ENCODE assay signal across 27 cellular contexts in genomic region chr11:83722392-83722791, GRCh38.
DNase-seq lines count a peak whose midpoint lies in the region; ATAC-seq, FAIRE-seq and TF ChIP-seq lines count a peak whose summit lies in the region.
"Had no signal": no experiment of that assay in that cellular context is flagged by ENCODE, and none has a peak within 500 bp of the region (broad histone marks: within the 10 kb centered on the region; RNA-seq: fewer than 3 reads in every experiment).

No MANE protein-coding gene starts in this region.

- peaks cover 8% of the 10 kb centered on the region for H3K36me3 ChIP-seq in endodermal cell (ENCODE audit: control insufficient read depth, insufficient read depth, low read length)
- H3K36me3 ChIP-seq: BLaER1 had no signal

- H3K27me3 Mint-ChIP-seq in endodermal cell (ENCODE audit: insufficient read depth), result no peaks in the 10 kb centered on the region
- H3K27me3 Mint-ChIP-seq in mesothelial cell of epicardium (ENCODE audit: low read depth), result no peaks in the 10 kb centered on the region
- peaks cover 9% of the 10 kb centered on the region for H3K27me3 Mint-ChIP-seq in Calu3 (ENCODE audit: unreplicated experiment)

- no peak for ATAC-seq in GM21529 (IDR thresholded peaks at IDR 0.05; ENCODE audit: unreplicated experiment)
- ATAC-seq in HG02798 (IDR thresholded peaks at IDR 0.05; ENCODE audit: poor library complexity, unreplicated experiment), result no peak
- ATAC-seq in HG03439 (IDR thresholded peaks at IDR 0.05; ENCODE audit: unreplicated experiment), result no peak
- ATAC-seq: HepG2 had no signal

- TF ChIP-seq CTCF in endodermal cell (conservative IDR thresholded peaks at IDR 0.05), result no peak
- TF ChIP-seq CTCF in mesothelial cell of epicardium (IDR thresholded peaks at IDR 0.05; ENCODE audit: unreplicated experiment), result no peak
- no peak for TF ChIP-seq CTCF in Calu3 (IDR thresholded peaks at IDR 0.05; ENCODE audit: unreplicated experiment)

- H3K9me3 ChIP-seq in endodermal cell (ENCODE audit: control insufficient read depth, low read length), result no peaks in the 10 kb centered on the region
- H3K9me3 ChIP-seq: BLaER1, SK-N-SH had no signal

- DNase-seq in GM12891 (ENCODE audit: insufficient read length, low spot score) (no peak), NCI-H69 (lab: John Stamatoyannopoulos, UW) (peak; percentile 64), endodermal cell (peak; percentile 64), mesothelial cell of epicardium (ENCODE audit: low spot score in 2 of 2, unreplicated experiment in 2 of 2) (no peak), Calu3 (no peak)
- DNase-seq: CD4-positive, alpha-beta T cell; DMS53; HFFc6; Karpas-422; NCI-H1092 treated with DMSO at 0.1 percent for 48 hours; NCI-H1436; NCI-H187; NCI-H2107; NCI-H446; NCI-H524 treated with DMSO at 0.1 percent for 48 hours; OCI-M1; SIG-M5; SK-N-SH; SW 1271 had no signal

- H3K4me1 Mint-ChIP-seq in endodermal cell (peaks cover 47% of the 10 kb centered on the region), mesothelial cell of epicardium (peaks cover 29% of the 10 kb centered on the region), Calu3 (ENCODE audit: low read depth, unreplicated experiment) (peaks cover 9% of the 10 kb centered on the region)

- H3K36me3 Mint-ChIP-seq in endodermal cell (ENCODE audit: low read depth) (no peaks in the 10 kb centered on the region), mesothelial cell of epicardium (no peaks in the 10 kb centered on the region), Calu3 (ENCODE audit: insufficient read depth, unreplicated experiment) (peaks cover 7% of the 10 kb centered on the region)

- CTCF ChIA-PET in Calu3 (lab: Charles Lee), result interaction anchor here (0.7 kb wide), 1 partner anchor 81 kb away, joined by 4 read pairs; no protein-coding TSS in a partner anchor

- WGBS in endodermal cell (ENCODE audit: insufficient coverage in 1 of 2, insufficient read length in 1 of 2), 2 experiments, result 74 to 100% methylated on average over 1 of the region's 1 CpG

- H3K4me3 Mint-ChIP-seq in endodermal cell (no peak overlapping the region), mesothelial cell of epicardium (no peak overlapping the region), Calu3 (ENCODE audit: low read depth, unreplicated experiment) (no peak overlapping the region)
- H3K4me3 Mint-ChIP-seq: CD4-positive, alpha-beta T cell; HFFc6; T-helper 1 cell treated with Interleukin-12 subunit alpha and Interleukin-12 subunit beta and Interleukin-4 antibody, amounts not matched to agents 30 μg/mL and 1 μg/mL, for 36 hours had no signal

- H3K27me3 ChIP-seq in endodermal cell (ENCODE audit: control insufficient read depth, insufficient read depth, low read length, poor library complexity, severe bottlenecking), result no peaks in the 10 kb centered on the region
- H3K27me3 ChIP-seq: BLaER1 had no signal

- TF ChIP-seq POLR2A in GM12891 (IDR thresholded peaks at IDR 0.05; ENCODE audit: low read depth, low read length), result no peak

- no peak overlapping the region for H3K4me3 ChIP-seq in endodermal cell (ENCODE audit: low read length)
- H3K4me3 ChIP-seq: BLaER1 had no signal

- peak; percentile 16 for FAIRE-seq in GM12891 (lab: Jason Lieb, UNC)
- FAIRE-seq: H54, HepG2, RCC 7860 had no signal

- intact Hi-C loops in Calu3 (cut with micrococcal nuclease; ENCODE audit: unreplicated experiment), result no loop called here

- H3K27ac Mint-ChIP-seq in endodermal cell, result peak overlapping the region; percentile 62
- H3K27ac Mint-ChIP-seq in mesothelial cell of epicardium, result peak overlapping the region; percentile 3
- H3K27ac Mint-ChIP-seq in Calu3 (ENCODE audit: unreplicated experiment), result no peak overlapping the region
- H3K27ac Mint-ChIP-seq: CD4-positive, alpha-beta T cell; HFFc6; T-helper 1 cell treated with Interleukin-12 subunit alpha and Interleukin-12 subunit beta and Interleukin-4 antibody, amounts not matched to agents 30 μg/mL and 1 μg/mL, for 36 hours had no signal

- BruUV-seq in Calu3 (replicated peaks; lab: Mats Ljungman, UMichigan), result no TSS peak

- H3K27ac ChIP-seq in endodermal cell (ENCODE audit: low read depth, low read length), result no peak overlapping the region
- H3K27ac ChIP-seq: BLaER1 had no signal

- H3K9me3 Mint-ChIP-seq in endodermal cell (no peaks in the 10 kb centered on the region), mesothelial cell of epicardium (no peaks in the 10 kb centered on the region), Calu3 (ENCODE audit: low read depth, unreplicated experiment) (no peaks in the 10 kb centered on the region)
- H3K9me3 Mint-ChIP-seq: CD4-positive, alpha-beta T cell; HFFc6; T-helper 1 cell treated with Interleukin-12 subunit alpha and Interleukin-12 subunit beta and Interleukin-4 antibody, amounts not matched to agents 30 μg/mL and 1 μg/mL, for 36 hours had no signal

- no peak overlapping the region for H3K9ac ChIP-seq in endodermal cell (ENCODE audit: extremely low read depth, low read length, poor library complexity, severe bottlenecking)
- H3K9ac ChIP-seq: BLaER1, SK-N-SH had no signal

- H3K4me1 ChIP-seq in endodermal cell (ENCODE audit: control insufficient read depth, insufficient read depth, low read length), result peaks cover 9% of the 10 kb centered on the region
- H3K4me1 ChIP-seq: BLaER1 had no signal

TF ChIP-seq in GM12891, 5 proteins besides CTCF, POLR2A, EP300 and RAD21:
- no peak for TF ChIP-seq PAX5 (IDR thresholded peaks at IDR 0.05; ENCODE audit: insufficient read depth, low read length, severe bottlenecking)
- no peak for TF ChIP-seq TAF1 (IDR thresholded peaks at IDR 0.05; ENCODE audit: low read depth, low read length)
- no peak for TF ChIP-seq POLR2AphosphoS5 (IDR thresholded peaks at IDR 0.05; ENCODE audit: low read depth, low read length)
- no peak for TF ChIP-seq POU2F2 (IDR thresholded peaks at IDR 0.05; ENCODE audit: low read depth, low read length)
- no peak for TF ChIP-seq SPI1 (IDR thresholded peaks at IDR 0.05; ENCODE audit: low read depth, low read length)

Comparison
In these comparisons a context has a peak if more than half of its experiments do, and no peak if none do; other contexts are left out.
1. DNase-seq: peak in NCI-H69 (single experiment) and endodermal cell (single experiment); none in GM12891 (single experiment), mesothelial cell of epicardium (0 of 2) and Calu3 (single experiment).